24 cellular contexts compared by ENCODE assay signal in the genomic region with DNA sequence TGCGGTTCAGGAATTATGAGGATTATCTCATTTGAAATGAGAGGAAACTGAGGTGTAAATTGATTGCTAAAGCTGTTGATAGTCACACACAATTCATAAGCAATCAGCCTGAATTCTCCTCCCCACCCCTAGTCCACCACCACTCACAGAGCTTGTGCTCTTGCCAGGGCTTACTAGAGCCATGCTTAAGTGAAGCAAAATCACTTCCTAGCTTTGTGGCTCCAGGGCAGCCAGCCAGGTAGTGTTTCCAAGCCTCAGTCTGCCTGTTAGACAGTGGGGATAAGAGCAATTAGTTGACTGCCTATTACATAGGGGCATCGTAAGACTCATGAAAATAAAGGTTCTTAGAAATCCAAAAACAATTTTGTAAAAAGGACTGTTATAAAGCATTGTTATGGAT.
DNase-seq lines count a peak whose midpoint lies in the region; ATAC-seq, FAIRE-seq and TF ChIP-seq lines count a peak whose summit lies in the region.
"Had no signal": no experiment of that assay in that cellular context is flagged by ENCODE, and none has a peak within 500 bp of the region (broad histone marks: within the 10 kb centered on the region; RNA-seq: fewer than 3 reads in every experiment).

No MANE protein-coding gene starts in this region.

- H3K9me3 ChIP-seq in right atrium auricular region: no peaks in the 10 kb centered on the region
- no peaks in the 10 kb centered on the region for H3K9me3 ChIP-seq in endothelial cell of umbilical vein (replicated peaks; ENCODE audit: control insufficient read depth, insufficient read depth, low read length)
- no peaks in the 10 kb centered on the region for H3K9me3 ChIP-seq in trophoblast cell (ENCODE audit: insufficient read depth, low read depth, low read length)
- H3K9me3 ChIP-seq: A549; BE2C; BLaER1 treated with 17β-estradiol and CSF1 and Interleukin-3, amounts not matched to agents 10 nM and 100 nM had no signal

- H3K14ac ChIP-seq in trophoblast cell (ENCODE audit: low read length): no peak overlapping the region

- H3K4ac ChIP-seq in trophoblast cell (ENCODE audit: low read depth, low read length): no peak overlapping the region

- H3K4me1 ChIP-seq in right atrium auricular region (peaks cover 0 to 16% of the 10 kb centered on the region in 2 donors), endothelial cell of umbilical vein (ENCODE audit: control insufficient read depth, extremely low read depth, insufficient read depth, low read length) (peaks cover 16% of the 10 kb centered on the region), trophoblast cell (ENCODE audit: control insufficient read depth in 1 of 2, insufficient read depth in 2 of 2, low read length in 2 of 2) (no peaks in the 10 kb centered on the region)
- H3K4me1 ChIP-seq: BE2C had no signal

- TF ChIP-seq CTCF in right atrium auricular region (IDR thresholded peaks at IDR 0.05): no peak
- TF ChIP-seq CTCF in endothelial cell of umbilical vein (IDR thresholded peaks at IDR 0.05; ENCODE audit: extremely low read depth in 1 of 2, insufficient read depth in 1 of 2, low read depth in 1 of 2, low read length in 2 of 2): no peak

- no peaks in the 10 kb centered on the region for H4K20me1 ChIP-seq in endothelial cell of umbilical vein (replicated peaks; ENCODE audit: control insufficient read depth, extremely low read depth, insufficient read depth, low read length)
- H4K20me1 ChIP-seq: BLaER1 treated with 17β-estradiol and CSF1 and Interleukin-3, amounts not matched to agents 10 nM and 100 nM had no signal

- peak; percentile 34 for ATAC-seq in left ventricle myocardium superior
- ATAC-seq: A549, GM12878, HCT116 had no signal

- H2AFZ ChIP-seq in endothelial cell of umbilical vein (ENCODE audit: low read depth, low read length): no peak overlapping the region
- H2AFZ ChIP-seq in trophoblast cell (ENCODE audit: insufficient read depth, low read length, poor library complexity): no peak overlapping the region
- H2AFZ ChIP-seq: GM23338 had no signal

- H3K27me3 ChIP-seq in right atrium auricular region: no peaks in the 10 kb centered on the region
- H3K27me3 ChIP-seq in endothelial cell of umbilical vein (ENCODE audit: control insufficient read depth in 2 of 2, insufficient read depth in 2 of 2, low read length in 2 of 2): no peaks in the 10 kb centered on the region
- H3K27me3 ChIP-seq in trophoblast cell (ENCODE audit: insufficient read depth, low read length): no peaks in the 10 kb centered on the region
- H3K27me3 ChIP-seq: BE2C; BLaER1 treated with 17β-estradiol and CSF1 and Interleukin-3, amounts not matched to agents 10 nM and 100 nM had no signal

- dilution Hi-C loops in endothelial cell of umbilical vein (cut with MboI; ENCODE audit: extremely low pct_ligation_motif_present, low sequenced_read_pairs): no loop called here

- H2BK120ac ChIP-seq in trophoblast cell (ENCODE audit: insufficient read depth, low read length, poor library complexity): no peak overlapping the region

- BruUV-seq in endothelial cell of umbilical vein (replicated peaks; lab: Mats Ljungman, UMichigan): no TSS peak

- intact Hi-C loops in left ventricle myocardium superior (cut with micrococcal nuclease): no loop called here
- intact Hi-C loops in endothelial cell of umbilical vein (cut with micrococcal nuclease): no loop called here

- H3K27ac ChIP-seq in right atrium auricular region (no peak overlapping the region), endothelial cell of umbilical vein (ENCODE audit: insufficient read depth, low read depth, low read length) (no peak overlapping the region), trophoblast cell (ENCODE audit: low read depth, low read length) (no peak overlapping the region)
- H3K27ac ChIP-seq: 22Rv1, A549 had no signal

- H3K79me2 ChIP-seq in endothelial cell of umbilical vein (ENCODE audit: control insufficient read depth, insufficient read depth, low read length) (no peaks in the 10 kb centered on the region), trophoblast cell (ENCODE audit: control insufficient read depth, insufficient read depth, low read length, poor library complexity) (no peaks in the 10 kb centered on the region)

- no peak overlapping the region for H3K18ac ChIP-seq in trophoblast cell (ENCODE audit: low read length)

- H2BK5ac ChIP-seq in trophoblast cell (ENCODE audit: low read depth, low read length, poor library complexity): no peak overlapping the region

- H3K4me3 ChIP-seq in right atrium auricular region (no peak overlapping the region), endothelial cell of umbilical vein (replicated peaks in 1 of 3; ENCODE audit: insufficient read depth in 1 of 3, low read depth in 1 of 3, low read length in 3 of 3) (no peak overlapping the region), trophoblast cell (ENCODE audit: low read depth, low read length) (no peak overlapping the region)
- H3K4me3 ChIP-seq: A549; BLaER1 treated with 17β-estradiol and CSF1 and Interleukin-3, amounts not matched to agents 10 nM and 100 nM; GM12878; GM23338 had no signal

- H3K36me3 ChIP-seq in right atrium auricular region: peaks cover 10% of the 10 kb centered on the region
- peaks cover 2 to 6% of the 10 kb centered on the region in 2 experiments for H3K36me3 ChIP-seq in endothelial cell of umbilical vein (ENCODE audit: control insufficient read depth in 2 of 2, extremely low read depth in 1 of 2, insufficient read depth in 2 of 2, low read length in 2 of 2)
- H3K36me3 ChIP-seq in trophoblast cell (ENCODE audit: control insufficient read depth in 1 of 2, insufficient read depth in 2 of 2, low read length in 2 of 2): peaks cover 5 to 6% of the 10 kb centered on the region in 2 experiments
- H3K36me3 ChIP-seq: BE2C had no signal

- DNase-seq in NCI-H2029 treated with DMSO at 0.1 percent for 48 hours (lab: John Stamatoyannopoulos, UW) (peak; percentile 21), NCI-H2029 (lab: John Stamatoyannopoulos, UW) (no peak), left ventricle myocardium superior (peak; percentile 26), right atrium auricular region (ENCODE audit: low spot score) (no peak), endothelial cell of umbilical vein (ENCODE audit: low read depth, low spot score) (peak; percentile 30), trophoblast cell (no peak)
- DNase-seq: ACHN; AML-193; BE2C; CD4-positive, alpha-beta T cell; CD8-positive, alpha-beta memory T cell; DMS 273 treated with DMSO at 0.1 percent for 48 hours; DMS79; EL; GDM1; H9; HFFc6 had no signal

- POLR2A ChIA-PET in endothelial cell of umbilical vein (lab: Charles Lee): interaction anchor here (0.6 kb wide), 1 partner anchor 83 kb away, joined by 3 read pairs; no protein-coding TSS in a partner anchor

- H3K4me2 ChIP-seq in endothelial cell of umbilical vein (ENCODE audit: insufficient read depth, low read length): no peak overlapping the region
- H3K4me2 ChIP-seq in trophoblast cell (ENCODE audit: low read length): no peak overlapping the region
- H3K4me2 ChIP-seq: A549, GM23338 had no signal

- FAIRE-seq in endothelial cell of umbilical vein (lab: Jason Lieb, UNC): no peak
- FAIRE-seq: A549, D721Med, GM12878 had no signal

- H3K9ac ChIP-seq in endothelial cell of umbilical vein (replicated peaks; ENCODE audit: extremely low read depth, insufficient read depth, low read length) (no peak overlapping the region), trophoblast cell (ENCODE audit: low read length) (no peak overlapping the region)
- H3K9ac ChIP-seq: BLaER1 treated with 17β-estradiol and CSF1 and Interleukin-3, amounts not matched to agents 10 nM and 100 nM had no signal

- no CpG with 5 or more reads among the region's 2 CpGs for WGBS in trophoblast cell (ENCODE audit: extremely low coverage, insufficient coverage, insufficient read length)

- TF ChIP-seq POLR2A in endothelial cell of umbilical vein (IDR thresholded peaks at IDR 0.05; ENCODE audit: low read depth, low read length): no peak

- no peak overlapping the region for H4K12ac ChIP-seq in trophoblast cell (ENCODE audit: low read depth, low read length)

- H2BK12ac ChIP-seq in trophoblast cell (ENCODE audit: low read length): no peak overlapping the region

- CTCF ChIA-PET in endothelial cell of umbilical vein (lab: Charles Lee): interaction anchor here (0.7 to 1.3 kb wide), 2 partner anchors 12 to 17 kb away, joined by 3 read pairs; no protein-coding TSS in a partner anchor

- H4K8ac ChIP-seq in trophoblast cell (ENCODE audit: low read depth, low read length): no peak overlapping the region

- H3K9me1 ChIP-seq in endothelial cell of umbilical vein (replicated peaks; ENCODE audit: control insufficient read depth, extremely low read depth, insufficient read depth, low read length): no peaks in the 10 kb centered on the region

- H4K91ac ChIP-seq in trophoblast cell (ENCODE audit: low read depth, low read length): no peak overlapping the region

- H2AK5ac ChIP-seq in trophoblast cell (ENCODE audit: low read length): no peak overlapping the region

- H3K79me1 ChIP-seq in trophoblast cell (ENCODE audit: low read length): no peaks in the 10 kb centered on the region

- H3K23ac ChIP-seq in trophoblast cell (ENCODE audit: low read length): no peak overlapping the region

TF ChIP-seq in endothelial cell of umbilical vein, 7 proteins besides CTCF, POLR2A, EP300 and RAD21:
- TF ChIP-seq, protein P1, sequence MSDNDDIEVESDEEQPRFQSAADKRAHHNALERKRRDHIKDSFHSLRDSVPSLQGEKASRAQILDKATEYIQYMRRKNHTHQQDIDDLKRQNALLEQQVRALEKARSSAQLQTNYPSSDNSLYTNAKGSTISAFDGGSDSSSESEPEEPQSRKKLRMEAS (IDR thresholded peaks at IDR 0.05; ENCODE audit: insufficient read depth, insufficient read length): no peak
- no peak for TF ChIP-seq FOS (IDR thresholded peaks at IDR 0.05; ENCODE audit: borderline replicate concordance, insufficient read depth, low read length)
- no peak for TF ChIP-seq JUN (IDR thresholded peaks at IDR 0.05; ENCODE audit: borderline replicate concordance, insufficient read depth, insufficient read length, low read depth)
- TF ChIP-seq MYC (IDR thresholded peaks at IDR 0.05; ENCODE audit: low read depth, low read length): no peak
- no peak for TF ChIP-seq EZH2 (IDR thresholded peaks at IDR 0.05; ENCODE audit: borderline replicate concordance, low read depth, low read length, severe bottlenecking)
- TF ChIP-seq GATA2 (IDR thresholded peaks at IDR 0.05; ENCODE audit: insufficient read depth, insufficient read length, low read depth, low read length): no peak
- no peak for TF ChIP-seq POLR2AphosphoS5 (IDR thresholded peaks at IDR 0.05; ENCODE audit: insufficient read depth, low read depth, low read length)

Comparison
In these comparisons a context has a peak if more than half of its experiments do, and no peak if none do; other contexts are left out.
1. DNase-seq: peak in NCI-H2029 treated with DMSO at 0.1 percent for 48 hours (single experiment), left ventricle myocardium superior (single experiment) and endothelial cell of umbilical vein (single experiment); none in NCI-H2029 (single experiment), right atrium auricular region (single experiment) and trophoblast cell (0 of 2).